Comparison of ENCODE assay signal across 13 cellular contexts in the genomic region with DNA sequence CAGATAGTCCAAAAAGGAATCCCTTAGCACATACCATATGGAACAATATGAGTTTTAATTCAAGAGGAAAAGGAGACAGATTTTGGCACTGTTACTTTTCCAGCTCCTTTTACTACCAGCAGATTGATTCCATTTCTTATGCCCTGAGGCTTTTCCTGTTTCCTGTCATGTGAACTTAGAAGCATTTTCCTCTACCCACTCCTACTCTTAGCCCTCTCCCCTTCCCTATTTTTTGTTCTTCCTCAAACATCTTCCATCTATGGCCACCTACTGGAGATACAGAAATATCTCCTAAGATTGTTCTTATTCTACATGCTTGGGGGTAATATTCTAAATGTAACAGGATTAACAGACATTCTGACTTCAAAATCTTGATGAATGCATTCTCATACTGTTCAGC.
DNase-seq lines count a peak whose midpoint lies in the region; ATAC-seq and TF ChIP-seq lines count a peak whose summit lies in the region.
"Had no signal": no experiment of that assay in that cellular context is flagged by ENCODE, and none has a peak within 500 bp of the region (broad histone marks: within the 10 kb centered on the region; RNA-seq: fewer than 3 reads in every experiment).

No MANE protein-coding gene starts in this region.

- no peaks in the 10 kb centered on the region for H3K9me2 ChIP-seq in DOHH2 (replicated peaks; ENCODE audit: control insufficient read depth, low read length)

- peak; percentile 38; the same call in 1 of the 3 replicates for ATAC-seq in RWPE2 (ENCODE audit: low read depth)
- ATAC-seq: stimulated activated effector memory CD8-positive, alpha-beta T cell treated with anti-CD3 and anti-CD28 coated beads, Interleukin-12 subunit alpha, Interleukin-12 subunit beta, amount 100 ng/mL, for 72 hours; T-cell had no signal

- H3K4me3 ChIP-seq in ACC112 (ENCODE audit: low read depth, low read length) (no peak overlapping the region), DOHH2 (ENCODE audit: low read length) (peak overlapping the region; percentile 3; the same call in 1 of the 2 replicates), RWPE2 (ENCODE audit: severe bottlenecking) (no peak overlapping the region), fibroblast of the aortic adventitia (ENCODE audit: low read depth, low read length) (no peak overlapping the region)

- H3K27me3 Mint-ChIP-seq in activated T-cell treated with anti-CD3 and anti-CD28 coated beads, Interleukin-2, amount 50 U/mL, for 24 hours, result no peaks in the 10 kb centered on the region
- H3K27me3 Mint-ChIP-seq: T-cell had no signal

- H3K4me1 Mint-ChIP-seq in activated T-cell treated with anti-CD3 and anti-CD28 coated beads, Interleukin-2, amount 50 U/mL, for 24 hours (ENCODE audit: low read depth), result peaks cover 9% of the 10 kb centered on the region
- H3K4me1 Mint-ChIP-seq: stimulated activated effector memory CD8-positive, alpha-beta T cell treated with anti-CD3 and anti-CD28 coated beads, Interleukin-12 subunit alpha, Interleukin-12 subunit beta, amount 100 ng/mL, for 72 hours had no signal

- no peaks in the 10 kb centered on the region for H3K9me3 Mint-ChIP-seq in activated T-cell treated with anti-CD3 and anti-CD28 coated beads, Interleukin-2, amount 50 U/mL, for 24 hours
- H3K9me3 Mint-ChIP-seq: stimulated activated effector memory CD8-positive, alpha-beta T cell treated with anti-CD3 and anti-CD28 coated beads, Interleukin-12 subunit alpha, Interleukin-12 subunit beta, amount 100 ng/mL, for 72 hours had no signal

- no peaks in the 10 kb centered on the region for H3K9me3 ChIP-seq in DOHH2 (ENCODE audit: control insufficient read depth, insufficient read depth, low read length)
- no peaks in the 10 kb centered on the region for H3K9me3 ChIP-seq in RWPE2 (ENCODE audit: severe bottlenecking)
- H3K9me3 ChIP-seq: Caco-2 had no signal

- H3K36me3 Mint-ChIP-seq in activated T-cell treated with anti-CD3 and anti-CD28 coated beads, Interleukin-2, amount 50 U/mL, for 24 hours (ENCODE audit: low read depth), result no peaks in the 10 kb centered on the region
- H3K36me3 Mint-ChIP-seq: stimulated activated effector memory CD8-positive, alpha-beta T cell treated with anti-CD3 and anti-CD28 coated beads, Interleukin-12 subunit alpha, Interleukin-12 subunit beta, amount 100 ng/mL, for 72 hours had no signal

- H3K27ac Mint-ChIP-seq in activated T-cell treated with anti-CD3 and anti-CD28 coated beads, Interleukin-2, amount 50 U/mL, for 24 hours, result no peak overlapping the region
- H3K27ac Mint-ChIP-seq: stimulated activated effector memory CD8-positive, alpha-beta T cell treated with anti-CD3 and anti-CD28 coated beads, Interleukin-12 subunit alpha, Interleukin-12 subunit beta, amount 100 ng/mL, for 72 hours; T-cell had no signal

- TF ChIP-seq CTCF in DOHH2 (IDR thresholded peaks at IDR 0.05; ENCODE audit: low read depth, low read length, poor library complexity, severe bottlenecking), result no peak
- TF ChIP-seq CTCF in RWPE2 (IDR thresholded peaks at IDR 0.05; ENCODE audit: poor library complexity, severe bottlenecking), result peak; percentile 44
- TF ChIP-seq CTCF in fibroblast of the aortic adventitia (IDR thresholded peaks at IDR 0.05; ENCODE audit: insufficient read depth, low read length), result peak; percentile 26

- no peaks in the 10 kb centered on the region for H3K27me3 ChIP-seq in ACC112 (ENCODE audit: insufficient read depth, low read length)
- no peaks in the 10 kb centered on the region for H3K27me3 ChIP-seq in DOHH2 (ENCODE audit: control insufficient read depth, low read length)
- H3K27me3 ChIP-seq in RWPE2 (ENCODE audit: insufficient read depth, poor library complexity, severe bottlenecking), result no peaks in the 10 kb centered on the region

- peak overlapping the region; percentile 57 for H2AFZ ChIP-seq in ACC112 (ENCODE audit: low read length, unreplicated experiment)

- H4K20me1 ChIP-seq in DOHH2 (ENCODE audit: control insufficient read depth, insufficient read depth, low read depth, low read length), result no peaks in the 10 kb centered on the region

- H3K4me3 Mint-ChIP-seq in activated T-cell treated with anti-CD3 and anti-CD28 coated beads, Interleukin-2, amount 50 U/mL, for 24 hours, result no peak overlapping the region
- H3K4me3 Mint-ChIP-seq: stimulated activated effector memory CD8-positive, alpha-beta T cell treated with anti-CD3 and anti-CD28 coated beads, Interleukin-12 subunit alpha, Interleukin-12 subunit beta, amount 100 ng/mL, for 72 hours; T-cell had no signal

- H3K4me2 ChIP-seq in DOHH2 (ENCODE audit: low read length), result peak overlapping the region; percentile 40

- H3K27ac ChIP-seq in ACC112 (ENCODE audit: low read depth, low read length) (no peak overlapping the region), DOHH2 (ENCODE audit: low read depth, low read length) (no peak overlapping the region), RWPE2 (ENCODE audit: poor library complexity, severe bottlenecking) (no peak overlapping the region)

- H3F3A ChIP-seq in DOHH2 (ENCODE audit: control insufficient read depth, insufficient read depth), result no peaks in the 10 kb centered on the region

- H3K79me2 ChIP-seq in ACC112 (ENCODE audit: control insufficient read depth, insufficient read depth, low read length, unreplicated experiment) (no peaks in the 10 kb centered on the region), DOHH2 (ENCODE audit: control insufficient read depth, low read length) (no peaks in the 10 kb centered on the region)

- H3K4me1 ChIP-seq in ACC112 (ENCODE audit: control insufficient read depth, insufficient read depth, low read length, unreplicated experiment), result peaks cover 5% of the 10 kb centered on the region
- H3K4me1 ChIP-seq in DOHH2 (ENCODE audit: control insufficient read depth, low read length), result peaks cover 16% of the 10 kb centered on the region
- no peaks in the 10 kb centered on the region for H3K4me1 ChIP-seq in RWPE2 (ENCODE audit: insufficient read depth, poor library complexity, severe bottlenecking)
- H3K4me1 ChIP-seq: Caco-2 had no signal

- DNase-seq in RWPE2 (ENCODE audit: low spot score) (no peak), fibroblast of the aortic adventitia (ENCODE audit: low read depth) (no peak), COLO668 (lab: John Stamatoyannopoulos, UW; ENCODE audit: unreplicated experiment) (no peak), RKO (ENCODE audit: low spot score) (no peak), NCI-H1092 treated with DMSO at 0.1 percent for 48 hours (lab: John Stamatoyannopoulos, UW) (no peak)
- no peak for DNase-seq in activated T-cell treated with anti-CD3 and anti-CD28 coated beads, Interleukin-2, amount 50 U/mL, for 24 hours
- DNase-seq: activated CD4-positive, alpha-beta T cell treated with anti-CD3 and anti-CD28 coated beads, Interleukin-2, amount 50 U/mL, for 1 hour; Caco-2; NCI-H1694; T-cell had no signal

- no peaks in the 10 kb centered on the region for H3K36me3 ChIP-seq in ACC112 (ENCODE audit: insufficient read depth, low read length)
- H3K36me3 ChIP-seq in DOHH2 (ENCODE audit: control insufficient read depth, low read length), result no peaks in the 10 kb centered on the region
- no peaks in the 10 kb centered on the region for H3K36me3 ChIP-seq in RWPE2 (ENCODE audit: low read depth)
